In genomic region chr20:17960400-17960885, GRCh38 we compare ENCODE assay signal across 8 cellular contexts. TPM values are rescaled to one million over a fixed set of nuclear protein-coding genes. Genes with fewer than 3 reads are reported as not detected.
DNase-seq lines count a peak whose midpoint lies in the region; ATAC-seq and TF ChIP-seq lines count a peak whose summit lies in the region.
"Not testable (repeated sequence)": the region's sequence is repeated elsewhere in the genome, so short reads cannot be mapped to it uniquely, and the experiment has no call there.

No MANE protein-coding gene starts in this region.

- POLR2A ChIA-PET in Panc1 (lab: Charles Lee), result not testable (repeated sequence)
- POLR2A ChIA-PET in MCF 10A (lab: Yijun Ruan, JAX), result interaction anchor here (0.5 to 8.7 kb wide), 9 partner anchors 8 to 398 kb away, joined by 3 to 139 read pairs (median 3); partner anchors contain the start of genes DSTN, MGME1, RRBP1 and SNX5

- H3K4me1 Mint-ChIP-seq in activated CD8-positive, alpha-beta memory T cell treated with anti-CD3 and anti-CD28 coated beads, Interleukin-2, amount 10 ng/mL, durations not matched to agents 7 days and 5 days, result peaks cover 89% of the 10 kb centered on the region
- peaks cover 49% of the 10 kb centered on the region for H3K4me1 Mint-ChIP-seq in MCF 10A (ENCODE audit: insufficient read depth, unreplicated experiment)
- peaks cover 76 to 80% of the 10 kb centered on the region in 2 donors for H3K4me1 Mint-ChIP-seq in natural killer cell

- H3K36me3 Mint-ChIP-seq in activated CD8-positive, alpha-beta memory T cell treated with anti-CD3 and anti-CD28 coated beads, Interleukin-2, amount 10 ng/mL, durations not matched to agents 7 days and 5 days, result peaks cover 70% of the 10 kb centered on the region
- peaks cover 63% of the 10 kb centered on the region for H3K36me3 Mint-ChIP-seq in MCF 10A (ENCODE audit: insufficient read depth, unreplicated experiment)
- H3K36me3 Mint-ChIP-seq in natural killer cell, result not testable (repeated sequence)

- TF ChIP-seq CTCF in GM12865 (IDR thresholded peaks at IDR 0.05; ENCODE audit: insufficient read depth, low read depth, low read length, missing control alignments); Panc1 (IDR thresholded peaks at IDR 0.05); MCF 10A (IDR thresholded peaks at IDR 0.05; ENCODE audit: unreplicated experiment); right atrium auricular region (IDR thresholded peaks at IDR 0.05); natural killer cell (IDR thresholded peaks at IDR 0.05); uterus (IDR thresholded peaks at IDR 0.05): not testable (repeated sequence)

- in situ Hi-C loops in Panc1 (cut with HindIII; ENCODE audit: low pct_unique_long_range_greater_than_20kb, low sequenced_read_pairs), result not testable (repeated sequence)

- peak overlapping the region; percentile 88 for H3K27ac Mint-ChIP-seq in activated CD8-positive, alpha-beta memory T cell treated with anti-CD3 and anti-CD28 coated beads, Interleukin-2, amount 10 ng/mL, durations not matched to agents 7 days and 5 days
- H3K27ac Mint-ChIP-seq in MCF 10A (ENCODE audit: low read depth, unreplicated experiment) (peak overlapping the region; percentile 82), natural killer cell (peak overlapping the region; percentile 76 to 98)

- not testable (repeated sequence) for H3K27me3 ChIP-seq in Panc1 (ENCODE audit: control insufficient read depth, insufficient read depth, low read length); right atrium auricular region; skeletal muscle tissue (ENCODE audit: control insufficient read depth in 3 of 3, insufficient read depth in 3 of 3, low read length in 3 of 3); uterus

- BruUV-seq in Panc1 (replicated peaks; lab: Mats Ljungman, UMichigan); MCF 10A (replicated peaks; lab: Mats Ljungman, UMichigan): not testable (repeated sequence)

- not testable (repeated sequence) for H3K9me3 ChIP-seq in Panc1 (ENCODE audit: control insufficient read depth, insufficient read depth, low read depth, low read length); right atrium auricular region; skeletal muscle tissue (ENCODE audit: control insufficient read depth in 3 of 3, low read length in 3 of 3); uterus

- TF ChIP-seq POLR2A in uterus (IDR thresholded peaks at IDR 0.05), result not testable (repeated sequence)

- not testable (repeated sequence) for H3K27me3 Mint-ChIP-seq in activated CD8-positive, alpha-beta memory T cell treated with anti-CD3 and anti-CD28 coated beads, Interleukin-2, amount 10 ng/mL, durations not matched to agents 7 days and 5 days; MCF 10A (ENCODE audit: insufficient read depth, unreplicated experiment); natural killer cell (ENCODE audit: low read depth in 2 of 2)

- peak overlapping the region in 1 of 3 donors; percentile 9 for H3K9ac ChIP-seq in skeletal muscle tissue (ENCODE audit: low read depth in 1 of 3, low read length in 3 of 3)

- H3K9me3 Mint-ChIP-seq in activated CD8-positive, alpha-beta memory T cell treated with anti-CD3 and anti-CD28 coated beads, Interleukin-2, amount 10 ng/mL, durations not matched to agents 7 days and 5 days (ENCODE audit: low read depth); MCF 10A (ENCODE audit: unreplicated experiment); natural killer cell: not testable (repeated sequence)

- peak overlapping the region; percentile 29 for H3K27ac ChIP-seq in Panc1 (ENCODE audit: low read length)
- peak overlapping the region; percentile 33 to 48 for H3K27ac ChIP-seq in right atrium auricular region
- peak overlapping the region; percentile 63 for H3K27ac ChIP-seq in skeletal muscle tissue (ENCODE audit: low read depth, low read length)
- H3K27ac ChIP-seq in uterus, result peak overlapping the region; percentile 57 to 78

- H3K4me3 Mint-ChIP-seq in activated CD8-positive, alpha-beta memory T cell treated with anti-CD3 and anti-CD28 coated beads, Interleukin-2, amount 10 ng/mL, durations not matched to agents 7 days and 5 days; MCF 10A (ENCODE audit: unreplicated experiment); natural killer cell: not testable (repeated sequence)

- ATAC-seq in Panc1; activated CD8-positive, alpha-beta memory T cell treated with anti-CD3 and anti-CD28 coated beads, Interleukin-2, amount 10 ng/mL, durations not matched to agents 7 days and 5 days; natural killer cell: not testable (repeated sequence)

- intact Hi-C loops in Panc1 (cut with micrococcal nuclease; ENCODE audit: unreplicated experiment); MCF 10A (cut with micrococcal nuclease); uterus (cut with DNase I; ENCODE audit: low total_unique reads): not testable (repeated sequence)
- intact Hi-C loops in natural killer cell (cut with micrococcal nuclease), result loop anchor here (10.0 kb wide), 2 partner anchors 456 to 1226 kb away; partner anchors contain the start of gene SNRPB2

- not testable (repeated sequence) for DNase-seq in GM12865 (ENCODE audit: low read depth); Panc1 (ENCODE audit: low read depth, low spot score); activated CD8-positive, alpha-beta memory T cell treated with anti-CD3 and anti-CD28 coated beads, Interleukin-2, amount 10 ng/mL, durations not matched to agents 7 days and 5 days; MCF 10A (ENCODE audit: unreplicated experiment); right atrium auricular region (ENCODE audit: low spot score); natural killer cell; uterus

- CTCF ChIA-PET in Panc1 (lab: Charles Lee); activated CD8-positive, alpha-beta memory T cell treated with anti-CD3 and anti-CD28 coated beads, Interleukin-2, amount 10 ng/mL, durations not matched to agents 7 days and 5 days (lab: Charles Lee): not testable (repeated sequence)
- CTCF ChIA-PET in MCF 10A (lab: Yijun Ruan, JAX), result interaction anchor here (0.6 to 4.6 kb wide), 5 partner anchors 10 to 1273 kb away, joined by 4 to 56 read pairs (median 23); partner anchors contain the start of gene MGME1

- peak overlapping the region; percentile 48 for H3K4me3 ChIP-seq in GM12865 (ENCODE audit: low read depth, low read length)
- not testable (repeated sequence) for H3K4me3 ChIP-seq in Panc1 (ENCODE audit: low read depth in 2 of 2, low read length in 2 of 2); right atrium auricular region; skeletal muscle tissue (ENCODE audit: low read length in 3 of 3); uterus

- H3K36me3 ChIP-seq in Panc1 (ENCODE audit: control insufficient read depth, insufficient read depth, low read length); right atrium auricular region; skeletal muscle tissue (ENCODE audit: control insufficient read depth in 3 of 3, insufficient read depth in 3 of 3, low read length in 3 of 3); uterus: not testable (repeated sequence)

- H3K4me1 ChIP-seq in Panc1 (ENCODE audit: control insufficient read depth, insufficient read depth, low read length) (peaks cover 72% of the 10 kb centered on the region), right atrium auricular region (peaks cover 0 to 69% of the 10 kb centered on the region in 2 donors), skeletal muscle tissue (ENCODE audit: control insufficient read depth in 3 of 3, insufficient read depth in 3 of 3, low read length in 3 of 3) (peaks cover 42 to 65% (median 60%) of the 10 kb centered on the region in 3 donors), uterus (peaks cover 0 to 13% of the 10 kb centered on the region in 2 donors)

RNA-seq across cellular contexts. Expression of gene SNX5, which starts 8.2 kb away (rescaled TPM):
- total RNA-seq in Panc1 (2021; ENCODE audit: unreplicated experiment) (90.8 TPM), MCF 10A (2022) (108 and 170 TPM in 2 replicates), right atrium auricular region (10 to 100 TPM; 37.3 to 50.3 TPM), natural killer cell (10 to 100 TPM; 62.3 to 85.4 (median 72.1) TPM), skeletal muscle tissue (95.0 TPM), uterus (100 to 1,000 TPM in 2 of 4 donors, 10 to 100 TPM in 2; 71.2 to 207 (median 110) TPM)
- polyA plus RNA-seq in Panc1 (2012; ENCODE audit: insufficient read length), result 54.6 TPM
- 100 to 1,000 TPM; 178 to 192 TPM for total RNA-seq in activated CD8-positive, alpha-beta memory T cell treated with anti-CD3 and anti-CD28 coated beads, Interleukin-2, amount 10 ng/mL, durations not matched to agents 7 days and 5 days

RNA-seq across cellular contexts. Expression of gene MGME1, which starts 8.4 kb away (rescaled TPM):
- 27.0 TPM for total RNA-seq in Panc1 (2021; ENCODE audit: unreplicated experiment)
- 19.1 TPM for polyA plus RNA-seq in Panc1 (2012; ENCODE audit: insufficient read length)
- 10 to 100 TPM; 46.6 to 50.7 TPM for total RNA-seq in activated CD8-positive, alpha-beta memory T cell treated with anti-CD3 and anti-CD28 coated beads, Interleukin-2, amount 10 ng/mL, durations not matched to agents 7 days and 5 days
- 18.0 and 24.0 TPM in 2 replicates for total RNA-seq in MCF 10A (2022)
- total RNA-seq in right atrium auricular region, result 1 to 10 TPM; 2.7 to 7.1 TPM
- 10 to 100 TPM; 10.3 to 25.1 (median 13.0) TPM for total RNA-seq in natural killer cell
- total RNA-seq in skeletal muscle tissue, result 6.8 TPM
- total RNA-seq in uterus, result 10 to 100 TPM in 1 of 4 donors, 1 to 10 TPM in 3; 3.3 to 18.5 (median 5.8) TPM
